ENCODE assay signal across 23 cellular contexts in genomic region chr7:23693224-23693623, GRCh38. TPM values are rescaled to one million over a fixed set of nuclear protein-coding genes. Genes with fewer than 3 reads are reported as not detected.
DNase-seq lines count a peak whose midpoint lies in the region; FAIRE-seq lines count a peak whose summit lies in the region.
"Had no signal": no experiment of that assay in that cellular context is flagged by ENCODE, and none has a peak within 500 bp of the region (broad histone marks: within the 10 kb centered on the region; RNA-seq: fewer than 3 reads in every experiment).

No MANE protein-coding gene starts in this region.

- peak; percentile 34 for FAIRE-seq in A204.1 (lab: Jason Lieb, UNC)
- FAIRE-seq in TTC549 (lab: Jason Lieb, UNC), result peak; percentile 5
- peak; percentile 80 for FAIRE-seq in frontal cortex (lab: Jason Lieb, UNC)
- FAIRE-seq: GM12878, GM12892, GM18507 had no signal

- DNase-seq in frontal cortex (ENCODE audit: low spot score in 2 of 2) (no peak), mesenteric fat pad (ENCODE audit: low spot score) (no peak), NCI-H526 treated with DMSO at 0.1 percent for 48 hours (lab: John Stamatoyannopoulos, UW) (no peak), germinal center (ENCODE audit: low spot score) (no peak)
- DNase-seq: ACHN; BE2C; C1 segment of cervical spinal cord; CD4-positive, alpha-beta memory T cell; CD4-positive, CD25-positive, alpha-beta regulatory T cell; CD8-positive, alpha-beta memory T cell; COR-L47; DMS 273 treated with DMSO at 0.1 percent for 48 hours; DMS153; DMS53; DMS79; DND-41; EL; GDM1 had no signal

RNA-seq across cellular contexts. Expression of gene FAM221A, which starts 13.2 kb away (rescaled TPM):
- total RNA-seq in frontal cortex, result 15.9 TPM
- 6.2 TPM for total RNA-seq in mesenteric fat pad

RNA-seq across cellular contexts. Expression of gene STK31, which starts 16.8 kb away (rescaled TPM):
- total RNA-seq in frontal cortex, result 13.5 TPM
- 0.10 TPM for total RNA-seq in mesenteric fat pad

Comparison
In these comparisons a context has a peak if more than half of its experiments do, and no peak if none do; other contexts are left out.
1. RNA of gene STK31, which starts 16.8 kb away (total RNA-seq): 13.5 TPM in frontal cortex (single experiment); 0.10 TPM in mesenteric fat pad (single experiment); every median in the first group is over 10 times any median in the second.